Comparison of ENCODE assay signal across 21 cellular contexts in the genomic region with DNA sequence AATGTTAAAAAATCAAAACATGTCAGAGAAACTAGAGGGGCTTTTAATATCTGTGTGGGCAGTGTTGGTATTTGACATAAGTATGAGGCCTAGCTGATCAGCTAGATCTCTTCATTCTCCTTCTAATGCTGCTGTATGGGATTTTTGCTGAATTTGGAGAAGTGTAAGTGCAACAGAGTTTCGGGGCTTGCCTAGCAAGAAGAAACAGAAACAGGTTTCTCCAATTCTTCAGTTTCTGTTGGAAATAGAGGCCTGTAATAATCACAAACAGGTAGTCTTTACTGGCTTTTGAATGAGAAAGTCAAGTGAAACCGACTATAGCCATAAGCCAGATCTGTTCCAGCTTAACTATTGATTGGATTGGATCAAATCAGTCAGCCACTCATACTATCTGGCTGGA.
"Had no signal": no experiment of that assay in that cellular context is flagged by ENCODE, and none has a peak within 500 bp of the region (broad histone marks: within the 10 kb centered on the region; RNA-seq: fewer than 3 reads in every experiment).

No MANE protein-coding gene starts in this region.

- H3K4me3 Mint-ChIP-seq: T-cell; T-helper 1 cell treated with Interleukin-12 subunit alpha and Interleukin-12 subunit beta and Interleukin-4 antibody, amounts not matched to agents 30 μg/mL and 1 μg/mL, for 36 hours had no signal

- H3K27ac ChIP-seq: RWPE1 had no signal

- H3K36me3 Mint-ChIP-seq: T-cell had no signal

- H3K27me3 Mint-ChIP-seq: T-cell had no signal

- DNase-seq: KBM-7, NCI-H1092, NCI-H1105 treated with DMSO at 0.1 percent for 48 hours, NCI-H1417 treated with DMSO at 0.1 percent for 48 hours, NCI-H146, NCI-H1694 treated with DMSO at 0.1 percent for 48 hours, NCI-H1930, NCI-H2081, NCI-H2107, NCI-H226, NCI-H446, NCI-H510A, NCI-H524 treated with DMSO at 0.1 percent for 48 hours, NCI-H69, NCI-H774, SHP77, SK-N-SH, SW 1271, T-cell had no signal

- H3K9me3 ChIP-seq: SK-N-SH had no signal

- H3K9ac ChIP-seq: SK-N-SH had no signal

- H3K9me2 ChIP-seq: SK-N-SH had no signal

- H3K27ac Mint-ChIP-seq: T-cell; T-helper 1 cell treated with Interleukin-12 subunit alpha and Interleukin-12 subunit beta and Interleukin-4 antibody, amounts not matched to agents 30 μg/mL and 1 μg/mL, for 36 hours had no signal

- H3K9me3 Mint-ChIP-seq: T-helper 1 cell treated with Interleukin-12 subunit alpha and Interleukin-12 subunit beta and Interleukin-4 antibody, amounts not matched to agents 30 μg/mL and 1 μg/mL, for 36 hours had no signal

- H3K4me1 Mint-ChIP-seq: T-cell had no signal

- H3K4me2 ChIP-seq: SK-N-SH had no signal
